ENCODE assay signal across 14 cellular contexts in genomic region chr1:220769205-220769604, GRCh38. TPM values are rescaled to one million over a fixed set of nuclear protein-coding genes. Genes with fewer than 3 reads are reported as not detected.
"Had no signal": no experiment of that assay in that cellular context is flagged by ENCODE, and none has a peak within 500 bp of the region (broad histone marks: within the 10 kb centered on the region; RNA-seq: fewer than 3 reads in every experiment).

No MANE protein-coding gene starts in this region.

- H3K27ac Mint-ChIP-seq: activated CD4-positive, alpha-beta memory T cell treated with anti-CD3 and anti-CD28 coated beads for 36 hours; activated CD4-positive, alpha-beta T cell treated with anti-CD3 and anti-CD28 coated beads for 36 hours; activated naive CD8-positive, alpha-beta T cell; endodermal cell; nephron progenitor cell; T-helper 17 cell had no signal

- DNase-seq: activated CD4-positive, alpha-beta memory T cell treated with anti-CD3 and anti-CD28 coated beads for 36 hours; activated CD4-positive, alpha-beta T cell treated with anti-CD3 and anti-CD28 coated beads for 36 hours; amniotic stem cell; endodermal cell; foreskin fibroblast; nephron progenitor cell; right cardiac atrium; stimulated activated CD4-positive, alpha-beta T cell treated with anti-CD3 and anti-CD28 coated beads, Interleukin-4, amount 100 ng/mL, for 1 hour; T-helper 17 cell; WERI-Rb-1 had no signal

- H3K4me1 ChIP-seq: prostate gland had no signal

- H3K4me1 Mint-ChIP-seq: activated CD4-positive, alpha-beta T cell treated with anti-CD3 and anti-CD28 coated beads for 36 hours; endodermal cell; nephron progenitor cell had no signal

- H3K4me3 ChIP-seq: prostate gland, skin epidermis had no signal

- H3K9me3 Mint-ChIP-seq: activated CD4-positive, alpha-beta memory T cell treated with anti-CD3 and anti-CD28 coated beads for 36 hours; endodermal cell; nephron progenitor cell had no signal

- H3K4me3 Mint-ChIP-seq: activated CD4-positive, alpha-beta memory T cell treated with anti-CD3 and anti-CD28 coated beads for 36 hours; activated CD4-positive, alpha-beta T cell treated with anti-CD3 and anti-CD28 coated beads for 36 hours; activated naive CD8-positive, alpha-beta T cell; endodermal cell; nephron progenitor cell; T-helper 17 cell had no signal

- H3K36me3 Mint-ChIP-seq: activated CD4-positive, alpha-beta memory T cell treated with anti-CD3 and anti-CD28 coated beads for 36 hours; activated naive CD8-positive, alpha-beta T cell had no signal

- H3K9me3 ChIP-seq: prostate gland had no signal

- H3K36me3 ChIP-seq: prostate gland had no signal

- H3K27ac ChIP-seq: epithelial cell of prostate, prostate gland, skin epidermis, WERI-Rb-1 had no signal

RNA-seq across cellular contexts. Expression of gene MTARC1, which starts 17.5 kb away (rescaled TPM):
- total RNA-seq: activated CD4-positive, alpha-beta memory T cell treated with anti-CD3 and anti-CD28 coated beads for 36 hours; activated CD4-positive, alpha-beta T cell treated with anti-CD3 and anti-CD28 coated beads for 36 hours had no signal

RNA-seq across cellular contexts. Expression of gene MTARC2, which starts 21.1 kb away (rescaled TPM):
- total RNA-seq: activated CD4-positive, alpha-beta memory T cell treated with anti-CD3 and anti-CD28 coated beads for 36 hours; activated CD4-positive, alpha-beta T cell treated with anti-CD3 and anti-CD28 coated beads for 36 hours had no signal
